ENCODE assay signal across 18 cellular contexts in genomic region chr10:92407305-92408016, GRCh38.
A peak's percentile ranks its signal among the peaks of the same experiment; 100 is the strongest.
DNase-seq lines count a peak whose midpoint lies in the region; ATAC-seq, FAIRE-seq and TF ChIP-seq lines count a peak whose summit lies in the region.
"Had no signal": no experiment of that assay in that cellular context is flagged by ENCODE, and none has a peak within 500 bp of the region (broad histone marks: within the 10 kb centered on the region; RNA-seq: fewer than 3 reads in every experiment).

No MANE protein-coding gene starts in this region.

- H3K36me3 ChIP-seq in neural progenitor cell: no peaks in the 10 kb centered on the region
- H3K36me3 ChIP-seq in ascending aorta: no peaks in the 10 kb centered on the region
- no peaks in the 10 kb centered on the region for H3K36me3 ChIP-seq in OCI-LY7 (ENCODE audit: insufficient read depth, low read length)
- H3K36me3 ChIP-seq: brain microvascular endothelial cell, heart left ventricle, neutrophil had no signal

- no peak overlapping the region for H3K9ac ChIP-seq in neural progenitor cell

- peaks cover 8% of the 10 kb centered on the region for H3K27me3 Mint-ChIP-seq in neural progenitor cell (ENCODE audit: insufficient read depth, low read depth)

- POLR2A ChIA-PET in OCI-LY7 (lab: Charles Lee): no interaction called here

- peaks cover 8% of the 10 kb centered on the region for H3K4me1 Mint-ChIP-seq in neural progenitor cell

- H3K27me3 ChIP-seq in neural progenitor cell (no peaks in the 10 kb centered on the region), ascending aorta (no peaks in the 10 kb centered on the region)
- H3K27me3 ChIP-seq: brain microvascular endothelial cell, heart left ventricle, neutrophil had no signal

- H3K27ac ChIP-seq in neural progenitor cell: no peak overlapping the region
- no peak overlapping the region for H3K27ac ChIP-seq in ascending aorta
- no peak overlapping the region for H3K27ac ChIP-seq in OCI-LY7 (ENCODE audit: low read depth, low read length, poor library complexity, severe bottlenecking)
- H3K27ac ChIP-seq: brain microvascular endothelial cell, neutrophil had no signal

- H3K4me3 Mint-ChIP-seq in neural progenitor cell: peak overlapping the region; percentile 55

- no peak for ATAC-seq in HG02852 (IDR thresholded peaks at IDR 0.05; ENCODE audit: unreplicated experiment)
- no peak for ATAC-seq in HG02885 (IDR thresholded peaks at IDR 0.05; ENCODE audit: poor library complexity, unreplicated experiment)

- no peaks in the 10 kb centered on the region for H3K9me3 ChIP-seq in neural progenitor cell (ENCODE audit: low read depth)
- no peaks in the 10 kb centered on the region for H3K9me3 ChIP-seq in ascending aorta
- no peaks in the 10 kb centered on the region for H3K9me3 ChIP-seq in OCI-LY7 (ENCODE audit: low read length)
- H3K9me3 ChIP-seq: heart left ventricle, neutrophil had no signal

- H4K20me1 ChIP-seq in neural progenitor cell (ENCODE audit: low read depth) (no peaks in the 10 kb centered on the region), OCI-LY7 (ENCODE audit: insufficient read depth, low read length) (no peaks in the 10 kb centered on the region)

- no peak overlapping the region for H3K27ac Mint-ChIP-seq in neural progenitor cell

- intact Hi-C loops in ascending aorta (cut with DNase I) (no loop called here), OCI-LY7 (cut with micrococcal nuclease; ENCODE audit: unreplicated experiment) (no loop called here)

- DNase-seq in GM12891 (ENCODE audit: insufficient read length, low spot score): no peak
- peak; percentile 53 for DNase-seq in NB4 (ENCODE audit: low read depth)
- DNase-seq in choroid plexus epithelial cell (ENCODE audit: low read depth): peak; percentile 30
- DNase-seq in neural progenitor cell (ENCODE audit: low spot score): peak; percentile 28
- no peak for DNase-seq in ascending aorta (ENCODE audit: low spot score in 2 of 2)
- DNase-seq in OCI-LY7 (ENCODE audit: low spot score): no peak
- DNase-seq: activated naive CD4-positive, alpha-beta T cell treated with Interleukin-2 at 50 U/mL for 16 hours; brain microvascular endothelial cell; C1 segment of cervical spinal cord; heart left ventricle; IMR-90; NCI-H526; SHP77 treated with DMSO at 0.1 percent for 48 hours had no signal

- FAIRE-seq in GM12891 (lab: Jason Lieb, UNC): no peak
- FAIRE-seq: endometrium, GM18507 had no signal

- no peaks in the 10 kb centered on the region for H3K36me3 Mint-ChIP-seq in neural progenitor cell

- H3K9me2 ChIP-seq in OCI-LY7 (ENCODE audit: insufficient read depth, low read length): no peaks in the 10 kb centered on the region

- BruUV-seq in OCI-LY7 (replicated peaks; lab: Mats Ljungman, UMichigan): no TSS peak

- H3F3A ChIP-seq in neural progenitor cell (ENCODE audit: low read depth): peaks cover 2% of the 10 kb centered on the region

- no peak for TF ChIP-seq POLR2A in GM12891 (IDR thresholded peaks at IDR 0.05; ENCODE audit: low read depth, low read length)
- TF ChIP-seq POLR2A in NB4 (IDR thresholded peaks at IDR 0.05; ENCODE audit: extremely low read depth, insufficient read length): no peak

- TF ChIP-seq CTCF in NB4 (IDR thresholded peaks at IDR 0.05; ENCODE audit: low read depth, low read length) (no peak), choroid plexus epithelial cell (conservative IDR thresholded peaks at IDR 0.05; ENCODE audit: low read depth, low read length) (no peak), neural progenitor cell (IDR thresholded peaks at IDR 0.05) (no peak), ascending aorta (IDR thresholded peaks at IDR 0.05) (no peak), OCI-LY7 (conservative IDR thresholded peaks at IDR 0.05; ENCODE audit: low read length) (no peak)

- H3K9me3 Mint-ChIP-seq in neural progenitor cell: no peaks in the 10 kb centered on the region

- H3K4me1 ChIP-seq in neural progenitor cell: peaks cover 10% of the 10 kb centered on the region
- no peaks in the 10 kb centered on the region for H3K4me1 ChIP-seq in ascending aorta
- H3K4me1 ChIP-seq in OCI-LY7 (ENCODE audit: insufficient read depth, low read length, poor library complexity, severe bottlenecking): no peaks in the 10 kb centered on the region

- H3K79me2 ChIP-seq in neural progenitor cell (ENCODE audit: low read depth): no peaks in the 10 kb centered on the region
- no peaks in the 10 kb centered on the region for H3K79me2 ChIP-seq in OCI-LY7 (ENCODE audit: insufficient read depth, low read depth, low read length)

- no peak overlapping the region for H3K4me3 ChIP-seq in NB4 (ENCODE audit: low read depth, low read length)
- no peak overlapping the region for H3K4me3 ChIP-seq in choroid plexus epithelial cell (ENCODE audit: low read depth, low read length)
- H3K4me3 ChIP-seq in neural progenitor cell: no peak overlapping the region
- no peak overlapping the region for H3K4me3 ChIP-seq in ascending aorta
- no peak overlapping the region for H3K4me3 ChIP-seq in OCI-LY7 (ENCODE audit: low read depth, low read length, poor library complexity, severe bottlenecking)
- H3K4me3 ChIP-seq: heart left ventricle had no signal

- H2AFZ ChIP-seq in neural progenitor cell (replicated peaks) (no peak overlapping the region), OCI-LY7 (ENCODE audit: low read length) (no peak overlapping the region)

- no peak overlapping the region for H3K4me2 ChIP-seq in neural progenitor cell
- no peak overlapping the region for H3K4me2 ChIP-seq in OCI-LY7 (ENCODE audit: low read length)

- CTCF ChIA-PET in OCI-LY7 (lab: Charles Lee; ENCODE audit: unreplicated experiment): no interaction called here

TF ChIP-seq in GM12891, 5 proteins besides CTCF, POLR2A, EP300 and RAD21:
- TF ChIP-seq SPI1 (IDR thresholded peaks at IDR 0.05; ENCODE audit: low read depth, low read length): peak; percentile 70
- TF ChIP-seq POU2F2 (IDR thresholded peaks at IDR 0.05; ENCODE audit: low read depth, low read length): no peak
- TF ChIP-seq PAX5 (IDR thresholded peaks at IDR 0.05; ENCODE audit: insufficient read depth, low read length, severe bottlenecking): no peak

Comparison
In these comparisons a context has a peak if more than half of its experiments do, and no peak if none do; other contexts are left out.
1. DNase-seq: peak in NB4 (single experiment), choroid plexus epithelial cell (single experiment) and neural progenitor cell (single experiment); none in GM12891 (single experiment), ascending aorta (0 of 2) and OCI-LY7 (single experiment).